Comparison of ENCODE assay signal across 18 cellular contexts in the genomic region with DNA sequence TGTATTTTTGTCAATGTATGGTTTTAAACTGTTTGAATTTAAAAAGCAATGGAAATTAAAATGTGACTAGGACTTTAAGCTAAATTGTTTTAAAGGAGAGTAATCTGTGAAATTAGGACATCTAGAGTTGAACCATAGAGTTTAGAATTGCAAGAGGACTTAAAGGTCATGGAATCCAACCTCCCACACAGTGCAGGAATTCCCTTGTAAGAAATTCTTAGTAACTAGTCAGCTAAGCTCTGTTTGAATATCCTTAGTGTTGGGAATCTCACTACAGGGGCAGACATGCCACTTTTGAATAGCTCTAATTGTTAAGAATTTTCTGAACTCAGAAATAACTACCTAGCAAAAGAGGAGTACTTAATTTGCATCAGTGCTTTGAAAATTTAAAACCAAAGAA.
"Had no signal": no experiment of that assay in that cellular context is flagged by ENCODE, and none has a peak within 500 bp of the region (broad histone marks: within the 10 kb centered on the region; RNA-seq: fewer than 3 reads in every experiment).

No MANE protein-coding gene starts in this region.

- H3K4me1 ChIP-seq: ascending aorta, gastroesophageal sphincter, pancreas, SJCRH30, tibial artery had no signal

- H3K36me3 ChIP-seq: ascending aorta, gastroesophageal sphincter, pancreas, SJCRH30, tibial artery had no signal

- H3K27me3 ChIP-seq: ascending aorta, gastroesophageal sphincter, hepatocyte, pancreas, SJCRH30, tibial artery had no signal

- H3K27ac ChIP-seq: ascending aorta, gastroesophageal sphincter, hepatocyte, pancreas, SJCRH30, tibial artery, VCaP had no signal

- H3K4me3 Mint-ChIP-seq: activated CD4-positive, alpha-beta T cell treated with anti-CD3 and anti-CD28 coated beads for 36 hours; activated CD8-positive, alpha-beta T cell treated with anti-CD3 and anti-CD28 coated beads for 36 hours; activated naive CD8-positive, alpha-beta T cell treated with anti-CD3 and anti-CD28 coated beads, Interleukin-2, amount 10 ng/mL, durations not matched to agents 7 days and 5 days; dendritic cell treated with granulocyte-macrophage colony-stimulating factor and Interleukin-4, amounts not matched to agents 40 ng/mL and 50 ng/mL, for 4 days; effector memory CD8-positive, alpha-beta T cell; nephron progenitor cell had no signal

- H3K9me3 Mint-ChIP-seq: activated CD8-positive, alpha-beta T cell treated with anti-CD3 and anti-CD28 coated beads for 36 hours; activated naive CD8-positive, alpha-beta T cell treated with anti-CD3 and anti-CD28 coated beads, Interleukin-2, amount 10 ng/mL, durations not matched to agents 7 days and 5 days had no signal

- H3K27me3 Mint-ChIP-seq: activated CD4-positive, alpha-beta T cell treated with anti-CD3 and anti-CD28 coated beads for 36 hours; activated CD8-positive, alpha-beta T cell treated with anti-CD3 and anti-CD28 coated beads for 36 hours; activated naive CD8-positive, alpha-beta T cell treated with anti-CD3 and anti-CD28 coated beads, Interleukin-2, amount 10 ng/mL, durations not matched to agents 7 days and 5 days; dendritic cell treated with granulocyte-macrophage colony-stimulating factor and Interleukin-4, amounts not matched to agents 40 ng/mL and 50 ng/mL, for 4 days; effector memory CD8-positive, alpha-beta T cell had no signal

- H3K36me3 Mint-ChIP-seq: activated naive CD8-positive, alpha-beta T cell treated with anti-CD3 and anti-CD28 coated beads, Interleukin-2, amount 10 ng/mL, durations not matched to agents 7 days and 5 days had no signal

- H3K27ac Mint-ChIP-seq: activated CD4-positive, alpha-beta T cell treated with anti-CD3 and anti-CD28 coated beads for 36 hours; activated CD8-positive, alpha-beta T cell treated with anti-CD3 and anti-CD28 coated beads for 36 hours; activated naive CD8-positive, alpha-beta T cell treated with anti-CD3 and anti-CD28 coated beads, Interleukin-2, amount 10 ng/mL, durations not matched to agents 7 days and 5 days; dendritic cell treated with granulocyte-macrophage colony-stimulating factor and Interleukin-4, amounts not matched to agents 40 ng/mL and 50 ng/mL, for 4 days; effector memory CD8-positive, alpha-beta T cell; nephron progenitor cell had no signal

- DNase-seq: activated CD4-positive, alpha-beta T cell treated with anti-CD3 and anti-CD28 coated beads for 36 hours; activated CD8-positive, alpha-beta memory T cell treated with anti-CD3 and anti-CD28 coated beads, Interleukin-2, amount 50 U/mL, for 4 hours; activated CD8-positive, alpha-beta T cell treated with anti-CD3 and anti-CD28 coated beads for 36 hours; activated naive CD8-positive, alpha-beta T cell treated with anti-CD3 and anti-CD28 coated beads, Interleukin-2, amount 10 ng/mL, durations not matched to agents 7 days and 5 days; effector memory CD8-positive, alpha-beta T cell; left colon; mammary epithelial cell; nephron progenitor cell; pancreas; SJCRH30; small intestine; T1000; tibial artery had no signal

- H3K9me3 ChIP-seq: ascending aorta, gastroesophageal sphincter, pancreas, SJCRH30 had no signal

- H3K4me3 ChIP-seq: ascending aorta, gastroesophageal sphincter, hepatocyte, pancreas, SJCRH30, tibial artery had no signal

- H3K4me1 Mint-ChIP-seq: activated CD4-positive, alpha-beta T cell treated with anti-CD3 and anti-CD28 coated beads for 36 hours; activated naive CD8-positive, alpha-beta T cell treated with anti-CD3 and anti-CD28 coated beads, Interleukin-2, amount 10 ng/mL, durations not matched to agents 7 days and 5 days had no signal
